ENCODE assay signal across 18 cellular contexts in the genomic region with DNA sequence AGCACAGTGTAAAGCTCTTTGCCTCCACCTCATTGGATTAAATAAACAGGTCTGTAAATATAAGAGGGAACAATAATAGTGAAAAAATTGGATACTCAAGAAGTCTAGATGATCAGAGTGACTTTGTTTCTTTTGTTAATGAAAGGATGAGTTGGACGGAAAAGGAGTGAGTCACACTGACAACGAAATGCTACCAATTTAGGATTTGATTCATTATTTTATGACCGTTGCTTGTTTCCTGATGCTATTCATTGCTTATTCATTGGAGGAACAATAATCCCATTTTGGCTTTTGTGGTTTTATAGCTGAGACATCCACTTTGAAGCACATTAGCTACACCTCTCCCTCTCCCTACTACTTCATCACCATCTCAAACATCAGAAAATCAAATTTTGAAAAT.
DNase-seq lines count a peak whose midpoint lies in the region; ATAC-seq and TF ChIP-seq lines count a peak whose summit lies in the region.
"Had no signal": no experiment of that assay in that cellular context is flagged by ENCODE, and none has a peak within 500 bp of the region (broad histone marks: within the 10 kb centered on the region; RNA-seq: fewer than 3 reads in every experiment).

No MANE protein-coding gene starts in this region.

- H4K91ac ChIP-seq in IMR-90 (ENCODE audit: insufficient read depth, low read depth, low read length) = no peak overlapping the region

- intact Hi-C loops in IMR-90 (cut with micrococcal nuclease) = no loop called here

- no peak overlapping the region for H2AK9ac ChIP-seq in IMR-90 (replicated peaks; ENCODE audit: low read depth, low read length, poor library complexity)

- H4K5ac ChIP-seq in IMR-90 (ENCODE audit: low read depth, low read length) = no peak overlapping the region

- TF ChIP-seq CTCF in BJ (IDR thresholded peaks at IDR 0.05; ENCODE audit: insufficient read depth, low read depth, low read length) = no peak
- TF ChIP-seq CTCF in IMR-90 (conservative IDR thresholded peaks at IDR 0.05; ENCODE audit: low read depth, low read length) = no peak
- TF ChIP-seq CTCF in astrocyte of the cerebellum (IDR thresholded peaks at IDR 0.05; ENCODE audit: low read depth, low read length, missing control alignments) = no peak

- peaks cover 2% of the 10 kb centered on the region for H3K4me1 Mint-ChIP-seq in activated T-cell treated with anti-CD3 and anti-CD28 coated beads, Interleukin-2, amount 50 U/mL, for 4 hours (ENCODE audit: low read depth)

- no peak overlapping the region for H3K4ac ChIP-seq in IMR-90 (ENCODE audit: low read depth, low read length)

- DNase-seq in BJ (ENCODE audit: low read depth) (peak; percentile 38), IMR-90 (peak; percentile 66), astrocyte of the cerebellum (ENCODE audit: low read depth) (peak; percentile 41), foreskin melanocyte (peak; percentile 77), DMS 273 treated with DMSO at 0.1 percent for 48 hours (lab: John Stamatoyannopoulos, UW) (no peak)
- no peak for DNase-seq in activated CD4-positive, alpha-beta T cell treated with anti-CD3 and anti-CD28 coated beads, Interleukin-2, amount 50 U/mL, for 48 hours
- DNase-seq in activated T-cell treated with anti-CD3 and anti-CD28 coated beads, Interleukin-2, amount 50 U/mL, for 4 hours = no peak
- DNase-seq: activated CD4-positive, alpha-beta T cell treated with anti-CD3 and anti-CD28 coated beads, Interleukin-2, amount 10 ng/mL, durations not matched to agents 7 days and 5 days; effector CD8-positive, alpha-beta T cell; GDM1; left lung; naive thymus-derived CD4-positive, alpha-beta T cell; NCI-H1105; stimulated activated CD4-positive, alpha-beta T cell treated with anti-CD3 and anti-CD28 coated beads, Interleukin-4, amount 100 ng/mL, for 1 hour; upper lobe of left lung had no signal

- H3K36me3 ChIP-seq in BJ (ENCODE audit: control insufficient read depth, insufficient read depth, low read length) (no peaks in the 10 kb centered on the region), IMR-90 (ENCODE audit: control insufficient read depth, insufficient read depth, low read length) (no peaks in the 10 kb centered on the region)
- H3K36me3 ChIP-seq: ascending aorta; BLaER1 treated with 17β-estradiol and CSF1 and Interleukin-3, amounts not matched to agents 10 nM and 100 nM; left lung; upper lobe of left lung had no signal

- H3K23ac ChIP-seq in IMR-90 (ENCODE audit: low read depth, low read length) = no peak overlapping the region

- no peak overlapping the region for H3K14ac ChIP-seq in IMR-90 (replicated peaks; ENCODE audit: low read depth, low read length)

- no peak overlapping the region for H3K18ac ChIP-seq in IMR-90 (ENCODE audit: low read depth, low read length)

- TF ChIP-seq POLR2A in IMR-90 (IDR thresholded peaks at IDR 0.05; ENCODE audit: low read depth, low read length) = no peak

- H2BK120ac ChIP-seq in IMR-90 (ENCODE audit: low read depth, low read length) = no peak overlapping the region

- no peaks in the 10 kb centered on the region for H3K4me1 ChIP-seq in IMR-90 (ENCODE audit: control insufficient read depth, insufficient read depth, low read length)
- H3K4me1 ChIP-seq: ascending aorta, left lung, upper lobe of left lung had no signal

- no peak for TF ChIP-seq RAD21 in IMR-90 (IDR thresholded peaks at IDR 0.05; ENCODE audit: low read length)

- ATAC-seq in IMR-90 (ENCODE audit: low read depth) = peak; percentile 32; the same call in 1 of the 2 replicates
- ATAC-seq in GM21515 (IDR thresholded peaks at IDR 0.05; ENCODE audit: unreplicated experiment) = no peak
- no peak for ATAC-seq in activated T-cell treated with anti-CD3 and anti-CD28 coated beads, Interleukin-2, amount 50 U/mL, for 4 hours
- ATAC-seq: left lung; naive thymus-derived CD4-positive, alpha-beta T cell had no signal

- BruUV-seq in IMR-90 (replicated peaks; lab: Mats Ljungman, UMichigan) = no TSS peak

- H3K27ac ChIP-seq in IMR-90 (ENCODE audit: insufficient read depth, low read length) = no peak overlapping the region
- H3K27ac ChIP-seq: ascending aorta; BLaER1 treated with 17β-estradiol and CSF1 and Interleukin-3, amounts not matched to agents 10 nM and 100 nM; left lung; upper lobe of left lung had no signal

- H3K4me3 Mint-ChIP-seq in activated T-cell treated with anti-CD3 and anti-CD28 coated beads, Interleukin-2, amount 50 U/mL, for 4 hours = no peak overlapping the region
- H3K4me3 Mint-ChIP-seq: activated CD4-positive, alpha-beta T cell treated with anti-CD3 and anti-CD28 coated beads, Interleukin-2, amount 10 ng/mL, durations not matched to agents 7 days and 5 days; naive thymus-derived CD4-positive, alpha-beta T cell had no signal

- H3K56ac ChIP-seq in IMR-90 (ENCODE audit: extremely low read depth, insufficient read depth, low read length) = no peak overlapping the region

- no peaks in the 10 kb centered on the region for H3K9me3 Mint-ChIP-seq in activated T-cell treated with anti-CD3 and anti-CD28 coated beads, Interleukin-2, amount 50 U/mL, for 4 hours
- H3K9me3 Mint-ChIP-seq: activated CD4-positive, alpha-beta T cell treated with anti-CD3 and anti-CD28 coated beads, Interleukin-2, amount 10 ng/mL, durations not matched to agents 7 days and 5 days had no signal

- CTCF ChIA-PET in BJ (lab: Yijun Ruan, JAX) = no interaction called here
- CTCF ChIA-PET in IMR-90 (lab: Yijun Ruan, JAX) = interaction anchor here (0.7 kb wide), 1 partner anchor 66 kb away, joined by 3 read pairs; no protein-coding TSS in a partner anchor

- POLR2A ChIA-PET in BJ (lab: Charles Lee) (no interaction called here), IMR-90 (lab: Charles Lee; ENCODE audit: unreplicated experiment) (no interaction called here)

- H3K27me3 Mint-ChIP-seq in activated T-cell treated with anti-CD3 and anti-CD28 coated beads, Interleukin-2, amount 50 U/mL, for 4 hours (ENCODE audit: low read depth) = peaks cover 3% of the 10 kb centered on the region

- no peak overlapping the region for H2AFZ ChIP-seq in IMR-90 (replicated peaks; ENCODE audit: low read length, poor library complexity)

- H2BK5ac ChIP-seq in IMR-90 (ENCODE audit: low read depth, low read length, poor library complexity, severe bottlenecking) = no peak overlapping the region

- WGBS in IMR-90 (ENCODE audit: extremely low coverage in 2 of 2, insufficient read length in 1 of 2), 2 experiments = no CpG with 5 or more reads among the region's 3 CpGs

- H3K9me3 ChIP-seq in IMR-90 (ENCODE audit: control insufficient read depth, insufficient read depth, low read length) = peaks cover 7% of the 10 kb centered on the region
- H3K9me3 ChIP-seq: ascending aorta, left lung had no signal

- no peak overlapping the region for H4K8ac ChIP-seq in IMR-90 (ENCODE audit: low read depth in 2 of 2, low read length in 2 of 2)

- no peak overlapping the region for H2BK15ac ChIP-seq in IMR-90 (ENCODE audit: low read depth, low read length)

- no peak overlapping the region for H3K9ac ChIP-seq in IMR-90 (ENCODE audit: low read depth, low read length)
- H3K9ac ChIP-seq: BLaER1 treated with 17β-estradiol and CSF1 and Interleukin-3, amounts not matched to agents 10 nM and 100 nM had no signal

- H4K20me1 ChIP-seq in IMR-90 (ENCODE audit: insufficient read depth, low read length) = no peaks in the 10 kb centered on the region
- H4K20me1 ChIP-seq: BLaER1 treated with 17β-estradiol and CSF1 and Interleukin-3, amounts not matched to agents 10 nM and 100 nM had no signal

- H3K79me1 ChIP-seq in IMR-90 (ENCODE audit: low read depth in 1 of 2, low read length in 2 of 2) = no peaks in the 10 kb centered on the region

- in situ Hi-C loops in IMR-90 (cut with MboI; ENCODE audit: low sequenced_read_pairs) (no loop called here), astrocyte of the cerebellum (cut with HindIII; ENCODE audit: low sequenced_read_pairs) (no loop called here)

- no peak overlapping the region for H3K4me2 ChIP-seq in IMR-90 (ENCODE audit: low read depth, low read length)

- no peak overlapping the region for H3K4me3 ChIP-seq in BJ (ENCODE audit: low read depth, low read length)
- no peak overlapping the region for H3K4me3 ChIP-seq in IMR-90 (ENCODE audit: insufficient read depth, low read depth, low read length)
- no peak overlapping the region for H3K4me3 ChIP-seq in astrocyte of the cerebellum (ENCODE audit: low read depth, low read length)
- H3K4me3 ChIP-seq: ascending aorta; BLaER1 treated with 17β-estradiol and CSF1 and Interleukin-3, amounts not matched to agents 10 nM and 100 nM; left lung; upper lobe of left lung had no signal

- no peaks in the 10 kb centered on the region for H3K36me3 Mint-ChIP-seq in activated T-cell treated with anti-CD3 and anti-CD28 coated beads, Interleukin-2, amount 50 U/mL, for 4 hours (ENCODE audit: insufficient read depth)
- H3K36me3 Mint-ChIP-seq: naive thymus-derived CD4-positive, alpha-beta T cell had no signal

- H3K27me3 ChIP-seq in BJ (ENCODE audit: control insufficient read depth, insufficient read depth, low read length) (no peaks in the 10 kb centered on the region), IMR-90 (ENCODE audit: control insufficient read depth, insufficient read depth, low read length) (no peaks in the 10 kb centered on the region)
- H3K27me3 ChIP-seq: ascending aorta, left lung, upper lobe of left lung had no signal

- dilution Hi-C loops in IMR-90 (cut with HindIII; ENCODE audit: low sequenced_read_pairs, unreplicated experiment) = no loop called here

- no peaks in the 10 kb centered on the region for H3K9me1 ChIP-seq in IMR-90 (ENCODE audit: insufficient read depth, low read length)

- H2AK5ac ChIP-seq in IMR-90 (ENCODE audit: low read depth, low read length) = no peak overlapping the region

- H2BK20ac ChIP-seq in IMR-90 (ENCODE audit: low read depth, low read length) = no peak overlapping the region

TF ChIP-seq in IMR-90, 13 proteins besides CTCF, POLR2A, EP300 and RAD21:
- peak; percentile 33; the same call in 1 of the 2 replicates for TF ChIP-seq FOS (IDR thresholded peaks at IDR 0.05; ENCODE audit: low read depth, low read length)
- TF ChIP-seq NFE2L2 (IDR thresholded peaks at IDR 0.05; ENCODE audit: low read depth, low read length) = no peak

Comparison
In these comparisons a context has a peak if more than half of its experiments do, and no peak if none do; other contexts are left out.
1. DNase-seq: peak in BJ (single experiment), IMR-90 (single experiment), astrocyte of the cerebellum (single experiment) and foreskin melanocyte (single experiment); none in DMS 273 treated with DMSO at 0.1 percent for 48 hours (single experiment), activated CD4-positive, alpha-beta T cell treated with anti-CD3 and anti-CD28 coated beads, Interleukin-2, amount 50 U/mL, for 48 hours (0 of 2) and activated T-cell treated with anti-CD3 and anti-CD28 coated beads, Interleukin-2, amount 50 U/mL, for 4 hours (single experiment).